11 cellular contexts compared by ENCODE assay signal in genomic region chr6:77650098-77650663, GRCh38. TPM values are rescaled to one million over a fixed set of nuclear protein-coding genes. Genes with fewer than 3 reads are reported as not detected.
DNase-seq lines count a peak whose midpoint lies in the region; ATAC-seq and TF ChIP-seq lines count a peak whose summit lies in the region.
"Had no signal": no experiment of that assay in that cellular context is flagged by ENCODE, and none has a peak within 500 bp of the region (broad histone marks: within the 10 kb centered on the region; RNA-seq: fewer than 3 reads in every experiment).

No MANE protein-coding gene starts in this region.

- 55 to 65% methylated on average over 37 of the region's 37 CpGs for WGBS in ectodermal cell, 2 experiments

- no peak for ATAC-seq in GM18502 (IDR thresholded peaks at IDR 0.05; ENCODE audit: poor library complexity, unreplicated experiment)

- no peaks in the 10 kb centered on the region for H3K4me1 ChIP-seq in ectodermal cell (ENCODE audit: control insufficient read depth, insufficient read depth, low read length)
- H3K4me1 ChIP-seq: upper lobe of left lung had no signal

- H3K9me3 ChIP-seq in ectodermal cell (ENCODE audit: control insufficient read depth, low read length): no peaks in the 10 kb centered on the region
- H3K9me3 ChIP-seq: upper lobe of left lung had no signal

- H3K36me3 ChIP-seq in ectodermal cell (ENCODE audit: control insufficient read depth, insufficient read depth, low read length): no peaks in the 10 kb centered on the region
- H3K36me3 ChIP-seq: upper lobe of left lung had no signal

- TF ChIP-seq CTCF in GM20000 (IDR thresholded peaks at IDR 0.05; ENCODE audit: extremely low read depth, missing control alignments): no peak

- H3K4me3 ChIP-seq in ectodermal cell (ENCODE audit: insufficient read depth, low read depth, low read length): peak overlapping the region; percentile 27

- H3K27me3 ChIP-seq in ectodermal cell (ENCODE audit: control insufficient read depth, insufficient read depth, low read length, poor library complexity, severe bottlenecking): no peaks in the 10 kb centered on the region
- H3K27me3 ChIP-seq: upper lobe of left lung had no signal

- DNase-seq in DMS 273 (lab: John Stamatoyannopoulos, UW; ENCODE audit: unreplicated experiment) (peak; percentile 50), DMS 273 treated with DMSO at 0.1 percent for 48 hours (lab: John Stamatoyannopoulos, UW) (no peak), NCI-H2227 (lab: John Stamatoyannopoulos, UW; ENCODE audit: unreplicated experiment) (peak; percentile 95), mucosa of gallbladder (ENCODE audit: low spot score) (peak; percentile 44), SIG-M5 (lab: John Stamatoyannopoulos, UW) (no peak), GM20000 (ENCODE audit: low spot score) (no peak)

- H3K27ac ChIP-seq in ectodermal cell (ENCODE audit: insufficient read depth, low read depth, low read length, poor library complexity, severe bottlenecking): peak overlapping the region; percentile 67
- H3K27ac ChIP-seq: 22Rv1, upper lobe of left lung had no signal

RNA-seq across cellular contexts. Expression of gene MEI4, which starts 2.7 kb away (rescaled TPM):
- 0.37 TPM for polyA plus RNA-seq in ectodermal cell (2013, experiment 1 of 4)
- polyA plus RNA-seq in ectodermal cell (2013, experiment 2 of 4): 0.36 TPM
- 0.32 TPM for polyA plus RNA-seq in ectodermal cell (2013, experiment 3 of 4)
- 0.32 TPM for polyA plus RNA-seq in ectodermal cell (2013, experiment 4 of 4)
- total RNA-seq in mucosa of gallbladder: 0.17 TPM
- total RNA-seq: LHCN-M2, upper lobe of left lung had no signal

Comparison
In these comparisons a context has a peak if more than half of its experiments do, and no peak if none do; other contexts are left out.
1. DNase-seq: peak in DMS 273 (single experiment), NCI-H2227 (single experiment) and mucosa of gallbladder (single experiment); none in DMS 273 treated with DMSO at 0.1 percent for 48 hours (single experiment), SIG-M5 (single experiment) and GM20000 (single experiment).